ENCODE assay signal across 1 cellular context in the genomic region with DNA sequence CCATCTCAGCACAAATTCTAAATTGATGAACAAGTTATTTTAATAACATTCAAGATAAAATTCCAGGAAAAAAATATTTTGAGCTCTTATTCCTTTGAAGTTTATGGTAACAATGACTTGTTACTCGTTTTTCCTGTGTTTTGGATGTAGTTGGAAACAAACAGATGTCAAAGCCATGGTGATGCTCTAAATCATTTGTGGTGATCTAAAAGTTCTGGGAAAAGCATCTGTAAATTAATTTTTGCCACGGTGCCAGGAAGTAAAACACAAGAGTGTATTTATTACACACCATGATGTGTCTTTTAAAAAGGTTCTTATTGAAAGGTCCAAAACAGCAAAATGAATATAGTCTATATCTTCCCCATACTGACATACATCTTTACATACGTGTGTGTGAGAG.
TF ChIP-seq lines count a peak whose summit lies in the region.

No MANE protein-coding gene starts in this region.

TF ChIP-seq in SK-N-SH, 30 proteins besides CTCF, POLR2A, EP300 and RAD21 (continued from another document):
- TF ChIP-seq USF1 (IDR thresholded peaks at IDR 0.05; ENCODE audit: borderline replicate concordance, low read depth) (no peak), FOXM1 (IDR thresholded peaks at IDR 0.05; ENCODE audit: low read depth) (no peak), RXRA (IDR thresholded peaks at IDR 0.05; ENCODE audit: borderline replicate concordance, low read depth) (no peak), GATA2 (CRISPR knock-in tag; IDR thresholded peaks at IDR 0.05) (no peak), REST (IDR thresholded peaks at IDR 0.05; ENCODE audit: low read depth, low read length) (no peak), SMC3 (IDR thresholded peaks at IDR 0.05; ENCODE audit: low read depth, low read length) (no peak), RFX5 (IDR thresholded peaks at IDR 0.05; ENCODE audit: low read length) (no peak), GABPA (IDR thresholded peaks at IDR 0.05; ENCODE audit: low read depth) (no peak), FOXJ3 (CRISPR knock-in tag; IDR thresholded peaks at IDR 0.05) (no peak), SIN3A (IDR thresholded peaks at IDR 0.05; ENCODE audit: borderline replicate concordance, low read depth, low read length) (no peak)
- TF ChIP-seq, protein P1, sequence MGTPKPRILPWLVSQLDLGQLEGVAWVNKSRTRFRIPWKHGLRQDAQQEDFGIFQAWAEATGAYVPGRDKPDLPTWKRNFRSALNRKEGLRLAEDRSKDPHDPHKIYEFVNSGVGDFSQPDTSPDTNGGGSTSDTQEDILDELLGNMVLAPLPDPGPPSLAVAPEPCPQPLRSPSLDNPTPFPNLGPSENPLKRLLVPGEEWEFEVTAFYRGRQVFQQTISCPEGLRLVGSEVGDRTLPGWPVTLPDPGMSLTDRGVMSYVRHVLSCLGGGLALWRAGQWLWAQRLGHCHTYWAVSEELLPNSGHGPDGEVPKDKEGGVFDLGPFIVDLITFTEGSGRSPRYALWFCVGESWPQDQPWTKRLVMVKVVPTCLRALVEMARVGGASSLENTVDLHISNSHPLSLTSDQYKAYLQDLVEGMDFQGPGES (IDR thresholded peaks at IDR 0.05; ENCODE audit: low read depth, low read length) = no peak
- TF ChIP-seq, protein P2, sequence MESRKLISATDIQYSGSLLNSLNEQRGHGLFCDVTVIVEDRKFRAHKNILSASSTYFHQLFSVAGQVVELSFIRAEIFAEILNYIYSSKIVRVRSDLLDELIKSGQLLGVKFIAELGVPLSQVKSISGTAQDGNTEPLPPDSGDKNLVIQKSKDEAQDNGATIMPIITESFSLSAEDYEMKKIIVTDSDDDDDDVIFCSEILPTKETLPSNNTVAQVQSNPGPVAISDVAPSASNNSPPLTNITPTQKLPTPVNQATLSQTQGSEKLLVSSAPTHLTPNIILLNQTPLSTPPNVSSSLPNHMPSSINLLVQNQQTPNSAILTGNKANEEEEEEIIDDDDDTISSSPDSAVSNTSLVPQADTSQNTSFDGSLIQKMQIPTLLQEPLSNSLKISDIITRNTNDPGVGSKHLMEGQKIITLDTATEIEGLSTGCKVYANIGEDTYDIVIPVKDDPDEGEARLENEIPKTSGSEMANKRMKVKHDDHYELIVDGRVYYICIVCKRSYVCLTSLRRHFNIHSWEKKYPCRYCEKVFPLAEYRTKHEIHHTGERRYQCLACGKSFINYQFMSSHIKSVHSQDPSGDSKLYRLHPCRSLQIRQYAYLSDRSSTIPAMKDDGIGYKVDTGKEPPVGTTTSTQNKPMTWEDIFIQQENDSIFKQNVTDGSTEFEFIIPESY (IDR thresholded peaks at IDR 0.05; ENCODE audit: borderline replicate concordance, low read depth) = no peak
